ENCODE assay signal across 15 cellular contexts in genomic region chr18:23943903-23944624, GRCh38.
DNase-seq lines count a peak whose midpoint lies in the region; ATAC-seq and TF ChIP-seq lines count a peak whose summit lies in the region.
"Had no signal": no experiment of that assay in that cellular context is flagged by ENCODE, and none has a peak within 500 bp of the region (broad histone marks: within the 10 kb centered on the region; RNA-seq: fewer than 3 reads in every experiment).

No MANE protein-coding gene starts in this region.

- H3K4me1 Mint-ChIP-seq in activated CD4-positive, alpha-beta T cell treated with anti-CD3 and anti-CD28 coated beads, Interleukin-2, amount 10 ng/mL, durations not matched to agents 7 days and 5 days, result peaks cover 43% of the 10 kb centered on the region
- peaks cover 2 to 7% of the 10 kb centered on the region in 2 donors for H3K4me1 Mint-ChIP-seq in natural killer cell
- H3K4me1 Mint-ChIP-seq: neural crest cell had no signal

- no peak for TF ChIP-seq CTCF in brain microvascular endothelial cell (IDR thresholded peaks at IDR 0.05; ENCODE audit: low read depth, low read length, missing control alignments)
- TF ChIP-seq CTCF in thoracic aorta (IDR thresholded peaks at IDR 0.05), result no peak
- no peak for TF ChIP-seq CTCF in uterus (IDR thresholded peaks at IDR 0.05)
- no peak for TF ChIP-seq CTCF in natural killer cell (IDR thresholded peaks at IDR 0.05)

- H3K9me3 ChIP-seq in thoracic aorta, result no peaks in the 10 kb centered on the region
- H3K9me3 ChIP-seq in uterus, result no peaks in the 10 kb centered on the region
- H3K9me3 ChIP-seq: spleen, transverse colon had no signal

- CTCF ChIA-PET in activated CD4-positive, alpha-beta T cell treated with anti-CD3 and anti-CD28 coated beads, Interleukin-2, amount 10 ng/mL, durations not matched to agents 7 days and 5 days (lab: Charles Lee), result interaction anchor here (1.1 to 1.3 kb wide), 2 partner anchors 11 to 49 kb away, joined by 3 read pairs; no protein-coding TSS in a partner anchor

- peak overlapping the region; percentile 52 for H3K27ac Mint-ChIP-seq in activated CD4-positive, alpha-beta T cell treated with anti-CD3 and anti-CD28 coated beads, Interleukin-2, amount 10 ng/mL, durations not matched to agents 7 days and 5 days
- H3K27ac Mint-ChIP-seq in natural killer cell, result no peak overlapping the region

- intact Hi-C loops in uterus (cut with DNase I; ENCODE audit: low total_unique reads), result no loop called here
- intact Hi-C loops in natural killer cell (cut with micrococcal nuclease), result no loop called here

- no peaks in the 10 kb centered on the region for H3K9me3 Mint-ChIP-seq in activated CD4-positive, alpha-beta T cell treated with anti-CD3 and anti-CD28 coated beads, Interleukin-2, amount 10 ng/mL, durations not matched to agents 7 days and 5 days
- H3K9me3 Mint-ChIP-seq in natural killer cell, result no peaks in the 10 kb centered on the region
- H3K9me3 Mint-ChIP-seq: neural crest cell had no signal

- in situ Hi-C loops in brain microvascular endothelial cell (cut with HindIII; ENCODE audit: low pct_ligation_motif_present, low sequenced_read_pairs), result no loop called here

- H3K27me3 Mint-ChIP-seq in activated CD4-positive, alpha-beta T cell treated with anti-CD3 and anti-CD28 coated beads, Interleukin-2, amount 10 ng/mL, durations not matched to agents 7 days and 5 days, result peaks cover 11% of the 10 kb centered on the region
- no peaks in the 10 kb centered on the region for H3K27me3 Mint-ChIP-seq in natural killer cell (ENCODE audit: low read depth in 2 of 2)

- no peaks in the 10 kb centered on the region for H3K36me3 Mint-ChIP-seq in activated CD4-positive, alpha-beta T cell treated with anti-CD3 and anti-CD28 coated beads, Interleukin-2, amount 10 ng/mL, durations not matched to agents 7 days and 5 days (ENCODE audit: low read depth)
- no peaks in the 10 kb centered on the region for H3K36me3 Mint-ChIP-seq in natural killer cell

- no peak overlapping the region for H3K4me3 Mint-ChIP-seq in activated CD4-positive, alpha-beta T cell treated with anti-CD3 and anti-CD28 coated beads, Interleukin-2, amount 10 ng/mL, durations not matched to agents 7 days and 5 days
- no peak overlapping the region for H3K4me3 Mint-ChIP-seq in natural killer cell
- H3K4me3 Mint-ChIP-seq: neural crest cell had no signal

- no peak for TF ChIP-seq POLR2A in uterus (IDR thresholded peaks at IDR 0.05)

- H3K27me3 ChIP-seq in brain microvascular endothelial cell (replicated peaks) (no peaks in the 10 kb centered on the region), thoracic aorta (replicated peaks; ENCODE audit: insufficient read depth) (no peaks in the 10 kb centered on the region), uterus (no peaks in the 10 kb centered on the region)
- H3K27me3 ChIP-seq: spleen, transverse colon had no signal

- H3K4me1 ChIP-seq in thoracic aorta (ENCODE audit: control insufficient read depth in 1 of 2, low read depth in 2 of 2) (peaks cover 0 to 14% of the 10 kb centered on the region in 2 donors), uterus (no peaks in the 10 kb centered on the region)
- H3K4me1 ChIP-seq: transverse colon had no signal

- H3K4me3 ChIP-seq in brain microvascular endothelial cell (ENCODE audit: low read depth, low read length) (no peak overlapping the region), thoracic aorta (no peak overlapping the region), uterus (no peak overlapping the region)
- H3K4me3 ChIP-seq: spleen, transverse colon had no signal

- ATAC-seq in thoracic aorta (ENCODE audit: insufficient number of reproducible peaks, low FRiP score, low read depth) (peak; percentile 54), HG03196 (IDR thresholded peaks at IDR 0.05; ENCODE audit: unreplicated experiment) (no peak), natural killer cell (no peak)

- H3K36me3 ChIP-seq in brain microvascular endothelial cell (replicated peaks) (no peaks in the 10 kb centered on the region), thoracic aorta (no peaks in the 10 kb centered on the region), uterus (no peaks in the 10 kb centered on the region)
- H3K36me3 ChIP-seq: spleen, transverse colon had no signal

- no peak for DNase-seq in activated CD4-positive, alpha-beta T cell treated with anti-CD3 and anti-CD28 coated beads, Interleukin-2, amount 10 ng/mL, durations not matched to agents 7 days and 5 days
- no peak for DNase-seq in activated CD4-positive, alpha-beta T cell treated with anti-CD3 and anti-CD28 coated beads, Interleukin-2, amount 50 U/mL, for 4 hours
- peak; percentile 5 for DNase-seq in brain microvascular endothelial cell
- peak; percentile 93 for DNase-seq in iris pigment epithelial cell (ENCODE audit: low read depth)
- DNase-seq in thoracic aorta (ENCODE audit: low spot score), result no peak
- no peak for DNase-seq in uterus
- no peak for DNase-seq in natural killer cell
- DNase-seq: glutamatergic neuron, NCI-H1048, NCI-H524, spleen, transverse colon had no signal

- no peak overlapping the region for H3K27ac ChIP-seq in brain microvascular endothelial cell
- H3K27ac ChIP-seq in thoracic aorta, result peak overlapping the region; percentile 61 to 72
- no peak overlapping the region for H3K27ac ChIP-seq in uterus
- H3K27ac ChIP-seq: RWPE1, transverse colon had no signal

- POLR2A ChIA-PET in activated CD4-positive, alpha-beta T cell treated with anti-CD3 and anti-CD28 coated beads, Interleukin-2, amount 10 ng/mL, durations not matched to agents 7 days and 5 days (lab: Charles Lee), result no interaction called here

Comparison
In these comparisons a context has a peak if more than half of its experiments do, and no peak if none do; other contexts are left out.
1. DNase-seq: peak in brain microvascular endothelial cell (single experiment) and iris pigment epithelial cell (single experiment); none in activated CD4-positive, alpha-beta T cell treated with anti-CD3 and anti-CD28 coated beads, Interleukin-2, amount 10 ng/mL, durations not matched to agents 7 days and 5 days (single experiment), activated CD4-positive, alpha-beta T cell treated with anti-CD3 and anti-CD28 coated beads, Interleukin-2, amount 50 U/mL, for 4 hours (0 of 2), thoracic aorta (single experiment), uterus (0 of 2) and natural killer cell (single experiment).
2. H3K27ac ChIP-seq: peak in thoracic aorta (2 of 2); none in brain microvascular endothelial cell (single experiment) and uterus (0 of 2).